1 cellular context compared by ENCODE assay signal in the genomic region with DNA sequence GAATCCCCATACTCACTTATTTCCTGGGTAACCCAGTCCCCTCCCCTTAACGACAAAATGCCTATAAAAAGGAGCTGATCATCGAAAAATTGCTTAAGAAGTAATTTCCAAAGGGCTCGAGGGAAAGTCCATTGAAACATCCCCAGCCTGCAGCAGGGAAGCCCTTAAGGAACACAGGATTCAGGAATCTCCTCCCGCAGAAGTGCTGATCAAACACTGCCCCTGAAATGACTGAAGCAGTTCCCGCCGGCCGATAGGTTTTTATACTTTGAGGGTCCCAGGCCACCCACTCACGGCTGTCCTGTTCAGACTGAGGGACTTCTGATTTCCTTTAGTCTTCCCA.
TF ChIP-seq lines count a peak whose summit lies in the region.

No MANE protein-coding gene starts in this region.

TF ChIP-seq in HCT116, 20 proteins besides CTCF, POLR2A, EP300 and RAD21 (continued from another document):
- TF ChIP-seq, protein P1, sequence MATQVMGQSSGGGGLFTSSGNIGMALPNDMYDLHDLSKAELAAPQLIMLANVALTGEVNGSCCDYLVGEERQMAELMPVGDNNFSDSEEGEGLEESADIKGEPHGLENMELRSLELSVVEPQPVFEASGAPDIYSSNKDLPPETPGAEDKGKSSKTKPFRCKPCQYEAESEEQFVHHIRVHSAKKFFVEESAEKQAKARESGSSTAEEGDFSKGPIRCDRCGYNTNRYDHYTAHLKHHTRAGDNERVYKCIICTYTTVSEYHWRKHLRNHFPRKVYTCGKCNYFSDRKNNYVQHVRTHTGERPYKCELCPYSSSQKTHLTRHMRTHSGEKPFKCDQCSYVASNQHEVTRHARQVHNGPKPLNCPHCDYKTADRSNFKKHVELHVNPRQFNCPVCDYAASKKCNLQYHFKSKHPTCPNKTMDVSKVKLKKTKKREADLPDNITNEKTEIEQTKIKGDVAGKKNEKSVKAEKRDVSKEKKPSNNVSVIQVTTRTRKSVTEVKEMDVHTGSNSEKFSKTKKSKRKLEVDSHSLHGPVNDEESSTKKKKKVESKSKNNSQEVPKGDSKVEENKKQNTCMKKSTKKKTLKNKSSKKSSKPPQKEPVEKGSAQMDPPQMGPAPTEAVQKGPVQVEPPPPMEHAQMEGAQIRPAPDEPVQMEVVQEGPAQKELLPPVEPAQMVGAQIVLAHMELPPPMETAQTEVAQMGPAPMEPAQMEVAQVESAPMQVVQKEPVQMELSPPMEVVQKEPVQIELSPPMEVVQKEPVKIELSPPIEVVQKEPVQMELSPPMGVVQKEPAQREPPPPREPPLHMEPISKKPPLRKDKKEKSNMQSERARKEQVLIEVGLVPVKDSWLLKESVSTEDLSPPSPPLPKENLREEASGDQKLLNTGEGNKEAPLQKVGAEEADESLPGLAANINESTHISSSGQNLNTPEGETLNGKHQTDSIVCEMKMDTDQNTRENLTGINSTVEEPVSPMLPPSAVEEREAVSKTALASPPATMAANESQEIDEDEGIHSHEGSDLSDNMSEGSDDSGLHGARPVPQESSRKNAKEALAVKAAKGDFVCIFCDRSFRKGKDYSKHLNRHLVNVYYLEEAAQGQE (IDR thresholded peaks at IDR 0.05; ENCODE audit: low read depth): no peak
- TF ChIP-seq ZBTB33 (IDR thresholded peaks at IDR 0.05; ENCODE audit: extremely low read depth, insufficient replicate concordance, low read length): no peak
- TF ChIP-seq MAX (IDR thresholded peaks at IDR 0.05): no peak
- no peak for TF ChIP-seq CEBPB (IDR thresholded peaks at IDR 0.05; ENCODE audit: low read depth)
- TF ChIP-seq FOSL1 (IDR thresholded peaks at IDR 0.05; ENCODE audit: low read depth): no peak
- no peak for TF ChIP-seq SIN3A (IDR thresholded peaks at IDR 0.05; ENCODE audit: low read depth)
- TF ChIP-seq EZH2 (IDR thresholded peaks at IDR 0.05): no peak
- TF ChIP-seq SP1 (IDR thresholded peaks at IDR 0.05; ENCODE audit: low read depth): no peak
